In the genomic region with DNA sequence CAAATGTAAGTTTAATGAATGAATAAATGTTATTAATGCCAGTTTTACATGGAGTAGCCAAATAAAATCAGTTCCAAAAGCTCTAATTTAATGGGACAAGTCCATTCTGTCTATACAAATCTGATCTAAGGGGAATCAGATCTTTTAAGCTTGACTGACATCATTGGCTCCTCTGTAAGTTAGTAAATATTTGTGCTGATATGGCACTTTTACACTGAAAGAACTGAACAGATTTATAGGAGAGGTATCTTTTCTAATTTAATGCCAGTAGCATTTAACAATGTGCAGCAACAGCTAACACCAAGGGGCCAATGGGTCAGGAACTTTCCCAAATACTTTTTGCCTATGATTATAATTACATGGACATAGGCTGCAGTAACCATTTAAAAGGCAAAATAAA, we compare ENCODE assay signal across 8 cellular contexts.
"Had no signal": no experiment of that assay in that cellular context is flagged by ENCODE, and none has a peak within 500 bp of the region (broad histone marks: within the 10 kb centered on the region; RNA-seq: fewer than 3 reads in every experiment).

No MANE protein-coding gene starts in this region.

- H3K36me3 ChIP-seq: HAP-1 had no signal

- H3K4me1 ChIP-seq: HAP-1 had no signal

- ATAC-seq: GM23338, HCT116 had no signal

- H2AFZ ChIP-seq: GM23338 had no signal

- H3K4me2 ChIP-seq: GM23338 had no signal

- H3K9me3 ChIP-seq: HAP-1 had no signal

- H3K27ac ChIP-seq: HL-60 had no signal

- H3K4me3 ChIP-seq: GM23338, HAP-1 had no signal

- DNase-seq: H7, HFFc6, Kasumi-1, KG1 had no signal
